In genomic region chr6:31559958-31560696, GRCh38 we compare ENCODE assay signal across 1 cellular context.
A peak's percentile ranks its signal among the peaks of the same experiment; 100 is the strongest.
TF ChIP-seq lines count a peak whose summit lies in the region.

No MANE protein-coding gene starts in this region.

TF ChIP-seq in liver, 16 proteins besides CTCF, POLR2A, EP300 and RAD21 (continued from another document):
- TF ChIP-seq, protein P1, sequence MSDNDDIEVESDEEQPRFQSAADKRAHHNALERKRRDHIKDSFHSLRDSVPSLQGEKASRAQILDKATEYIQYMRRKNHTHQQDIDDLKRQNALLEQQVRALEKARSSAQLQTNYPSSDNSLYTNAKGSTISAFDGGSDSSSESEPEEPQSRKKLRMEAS (IDR thresholded peaks at IDR 0.05) = peak; percentile 44
- TF ChIP-seq HNF4G (IDR thresholded peaks at IDR 0.05) (no peak), FOXA1 (IDR thresholded peaks at IDR 0.05) (no peak), YY1 (IDR thresholded peaks at IDR 0.05) (no peak)
